ENCODE assay signal across 23 cellular contexts in the genomic region with DNA sequence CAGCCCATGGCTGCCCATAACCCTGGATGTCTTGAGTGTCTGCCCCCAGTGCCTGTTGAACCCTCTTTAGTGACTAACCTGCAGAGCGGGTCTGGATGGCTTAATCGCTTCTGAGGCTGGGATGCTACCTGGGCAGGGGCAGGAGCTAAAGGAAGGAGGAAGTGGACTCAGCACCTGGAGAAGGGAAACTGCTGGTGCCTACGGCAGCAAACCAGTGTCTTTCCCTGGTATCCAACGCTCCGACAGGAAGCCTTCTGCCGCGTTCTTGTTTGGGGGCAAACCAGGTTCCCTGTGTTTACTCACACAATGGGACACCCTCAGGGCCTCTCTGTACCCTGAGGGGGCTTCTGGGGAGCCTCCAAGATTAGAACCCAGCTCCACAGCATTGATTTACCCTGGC. TPM values are rescaled to one million over a fixed set of nuclear protein-coding genes. Genes with fewer than 3 reads are reported as not detected.
"Had no signal": no experiment of that assay in that cellular context is flagged by ENCODE, and none has a peak within 500 bp of the region (broad histone marks: within the 10 kb centered on the region; RNA-seq: fewer than 3 reads in every experiment).

No MANE protein-coding gene starts in this region.

- H3K27ac ChIP-seq: colonic mucosa, epithelial cell of prostate, esophagus squamous epithelium, gastrocnemius medialis, heart right ventricle, left lung, lower lobe of right lung had no signal

- H3K9me3 ChIP-seq: colonic mucosa, gastrocnemius medialis, lower lobe of right lung had no signal

- H3K36me3 ChIP-seq: colonic mucosa, esophagus squamous epithelium, gastrocnemius medialis, heart right ventricle, left lung, lower lobe of right lung had no signal

- ATAC-seq: effector memory CD8-positive, alpha-beta T cell; esophagus mucosa; gastrocnemius medialis; heart right ventricle; left cardiac atrium; left lung; left ventricle myocardium superior; lower lobe of right lung had no signal

- H3K4me3 ChIP-seq: colonic mucosa, esophagus squamous epithelium, gastrocnemius medialis, heart right ventricle, left lung, lower lobe of right lung had no signal

- DNase-seq: colonic mucosa; cortex of kidney; effector CD8-positive, alpha-beta T cell; effector memory CD8-positive, alpha-beta T cell; erythroblast; esophagus squamous epithelium; foreskin fibroblast; foreskin melanocyte; gastrocnemius medialis; glutamatergic neuron; heart right ventricle; hippocampal formation; left cardiac atrium; left lung; left ventricle myocardium superior; lower lobe of right lung; mesenchymal stem cell; midbrain had no signal

- H3K4me1 ChIP-seq: colonic mucosa, esophagus squamous epithelium, gastrocnemius medialis, heart right ventricle, left lung, lower lobe of right lung had no signal

- H3K27me3 ChIP-seq: colonic mucosa, esophagus squamous epithelium, gastrocnemius medialis had no signal

RNA-seq across cellular contexts. Expression of a gene that starts 38.1 kb away (rescaled TPM):
- total RNA-seq: dermis microvascular lymphatic vessel endothelial cell, glomerular endothelial cell, lung microvascular endothelial cell had no signal
